23 cellular contexts compared by ENCODE assay signal in the genomic region with DNA sequence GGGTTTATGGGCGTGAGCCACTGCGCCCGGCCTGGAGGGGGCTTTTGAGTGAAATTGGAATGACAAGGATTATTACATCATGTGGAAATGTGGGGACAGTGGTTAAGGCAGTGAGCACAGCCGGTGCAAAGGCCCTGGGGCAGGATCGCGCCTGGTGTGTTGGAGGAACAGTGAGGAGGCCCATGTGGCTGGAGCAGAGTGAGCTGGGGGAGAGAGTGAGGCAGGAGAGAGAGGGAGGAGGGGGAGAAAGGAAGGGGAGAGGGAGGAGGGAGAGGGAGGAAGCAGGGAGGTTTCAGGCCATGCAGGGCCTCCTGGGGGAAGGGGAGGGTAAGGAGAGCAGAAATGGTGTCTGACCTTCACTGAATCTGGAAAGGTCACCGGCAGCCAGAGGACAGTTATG. TPM values are rescaled to one million over a fixed set of nuclear protein-coding genes. Genes with fewer than 3 reads are reported as not detected.
"Had no signal": no experiment of that assay in that cellular context is flagged by ENCODE, and none has a peak within 500 bp of the region (broad histone marks: within the 10 kb centered on the region; RNA-seq: fewer than 3 reads in every experiment).

No MANE protein-coding gene starts in this region.

- H3K36me3 Mint-ChIP-seq: activated CD4-positive, alpha-beta memory T cell treated with anti-CD3 and anti-CD28 coated beads for 36 hours; activated naive CD4-positive, alpha-beta T cell treated with anti-CD3 and anti-CD28 coated beads, Interleukin-2, amount 50 U/mL, for 24 hours had no signal

- H3K9me3 Mint-ChIP-seq: activated CD4-positive, alpha-beta memory T cell treated with anti-CD3 and anti-CD28 coated beads for 36 hours; activated CD4-positive, alpha-beta T cell treated with anti-CD3 and anti-CD28 coated beads, Interleukin-2, amount 10 ng/mL, durations not matched to agents 7 days and 5 days; activated naive CD4-positive, alpha-beta T cell treated with anti-CD3 and anti-CD28 coated beads, Interleukin-2, amount 50 U/mL, for 24 hours; activated T-cell treated with anti-CD3 and anti-CD28 coated beads, Interleukin-2, amount 50 U/mL, for 72 hours; T-helper 1 cell treated with Interleukin-12 subunit alpha and Interleukin-12 subunit beta and Interleukin-4 antibody, amounts not matched to agents 30 μg/mL and 1 μg/mL, for 36 hours had no signal

- DNase-seq: activated CD4-positive, alpha-beta memory T cell treated with anti-CD3 and anti-CD28 coated beads for 36 hours; activated CD4-positive, alpha-beta T cell treated with anti-CD3 and anti-CD28 coated beads, Interleukin-2, amount 10 ng/mL, durations not matched to agents 7 days and 5 days; activated CD4-positive, CD25-positive, alpha-beta regulatory T cell; activated CD8-positive, alpha-beta memory T cell treated with anti-CD3 and anti-CD28 coated beads, Interleukin-2, amount 50 U/mL, for 4 hours; activated T-cell treated with anti-CD3 and anti-CD28 coated beads, Interleukin-2, amount 50 U/mL, for 72 hours; anterior cingulate cortex; Karpas-422; MM.1S; NCI-H1105 treated with DMSO at 0.1 percent for 48 hours; NCI-H1436 treated with DMSO at 0.1 percent for 48 hours; NCI-H187; NCI-H2081; NCI-H446; NCI-H524; PC-3; SHP77 treated with DMSO at 0.1 percent for 48 hours; T-helper 9 cell had no signal

- FAIRE-seq: RCC 7860 had no signal

- H3K27ac Mint-ChIP-seq: activated CD4-positive, alpha-beta memory T cell treated with anti-CD3 and anti-CD28 coated beads for 36 hours; activated naive CD4-positive, alpha-beta T cell treated with anti-CD3 and anti-CD28 coated beads, Interleukin-2, amount 50 U/mL, for 24 hours; activated T-cell treated with anti-CD3 and anti-CD28 coated beads, Interleukin-2, amount 50 U/mL, for 72 hours; T-helper 1 cell treated with Interleukin-12 subunit alpha and Interleukin-12 subunit beta and Interleukin-4 antibody, amounts not matched to agents 30 μg/mL and 1 μg/mL, for 36 hours had no signal

- ATAC-seq: activated T-cell treated with anti-CD3 and anti-CD28 coated beads, Interleukin-2, amount 50 U/mL, for 72 hours; PC-3 had no signal

- H3K4me3 Mint-ChIP-seq: activated CD4-positive, alpha-beta memory T cell treated with anti-CD3 and anti-CD28 coated beads for 36 hours; activated CD4-positive, alpha-beta T cell treated with anti-CD3 and anti-CD28 coated beads, Interleukin-2, amount 10 ng/mL, durations not matched to agents 7 days and 5 days; activated naive CD4-positive, alpha-beta T cell treated with anti-CD3 and anti-CD28 coated beads, Interleukin-2, amount 50 U/mL, for 24 hours; activated T-cell treated with anti-CD3 and anti-CD28 coated beads, Interleukin-2, amount 50 U/mL, for 72 hours; T-helper 1 cell treated with Interleukin-12 subunit alpha and Interleukin-12 subunit beta and Interleukin-4 antibody, amounts not matched to agents 30 μg/mL and 1 μg/mL, for 36 hours had no signal

- H3K27me3 Mint-ChIP-seq: activated CD4-positive, alpha-beta memory T cell treated with anti-CD3 and anti-CD28 coated beads for 36 hours; activated CD4-positive, alpha-beta T cell treated with anti-CD3 and anti-CD28 coated beads, Interleukin-2, amount 10 ng/mL, durations not matched to agents 7 days and 5 days; activated naive CD4-positive, alpha-beta T cell treated with anti-CD3 and anti-CD28 coated beads, Interleukin-2, amount 50 U/mL, for 24 hours had no signal

RNA-seq across cellular contexts. Expression of a gene that starts 11.3 kb away (rescaled TPM):
- total RNA-seq: cardiac septum, SK-MEL-5 had no signal

RNA-seq across cellular contexts. Expression of a gene that starts 34.6 kb away (rescaled TPM):
- total RNA-seq: chondrocyte, SK-MEL-5 had no signal
